20 cellular contexts compared by ENCODE assay signal in genomic region chr16:88548131-88548874, GRCh38. TPM values are rescaled to one million over a fixed set of nuclear protein-coding genes. Genes with fewer than 3 reads are reported as not detected.
DNase-seq lines count a peak whose midpoint lies in the region; ATAC-seq and TF ChIP-seq lines count a peak whose summit lies in the region.
"Had no signal": no experiment of that assay in that cellular context is flagged by ENCODE, and none has a peak within 500 bp of the region (broad histone marks: within the 10 kb centered on the region; RNA-seq: fewer than 3 reads in every experiment).

No MANE protein-coding gene starts in this region.

- no peak overlapping the region for H3K27ac Mint-ChIP-seq in endodermal cell
- no peak overlapping the region for H3K27ac Mint-ChIP-seq in stimulated activated memory B cell treated with anti-CD40 and anti-IgM and Interleukin-4, amounts not matched to agents 10 μg/mL and 1 μg/mL and 100 μg/mL, for 72 hours
- H3K27ac Mint-ChIP-seq: HFFc6 had no signal

- peaks cover 12% of the 10 kb centered on the region for H3K9me3 ChIP-seq in endodermal cell (ENCODE audit: control insufficient read depth, low read length)

- peaks cover 8% of the 10 kb centered on the region for H3K4me1 ChIP-seq in endodermal cell (ENCODE audit: control insufficient read depth, insufficient read depth, low read length)
- H3K4me1 ChIP-seq: SJCRH30 had no signal

- H3K27me3 ChIP-seq in endodermal cell (ENCODE audit: control insufficient read depth, insufficient read depth, low read length, poor library complexity, severe bottlenecking) = peaks cover 36% of the 10 kb centered on the region
- H3K27me3 ChIP-seq: MG63, SJCRH30 had no signal

- no peak overlapping the region for H3K4me3 ChIP-seq in NB4 (ENCODE audit: low read depth, low read length)
- H3K4me3 ChIP-seq in endodermal cell (ENCODE audit: low read length) = no peak overlapping the region
- H3K4me3 ChIP-seq: MG63, SJCRH30 had no signal

- TF ChIP-seq CTCF in NB4 (IDR thresholded peaks at IDR 0.05; ENCODE audit: low read depth, low read length) = no peak
- TF ChIP-seq CTCF in endodermal cell (conservative IDR thresholded peaks at IDR 0.05) = no peak

- H3K9me3 Mint-ChIP-seq in endodermal cell = peaks cover 14% of the 10 kb centered on the region
- peaks cover 4% of the 10 kb centered on the region for H3K9me3 Mint-ChIP-seq in stimulated activated memory B cell treated with anti-CD40 and anti-IgM and Interleukin-4, amounts not matched to agents 10 μg/mL and 1 μg/mL and 100 μg/mL, for 72 hours

- 84 to 85% methylated on average over 12 to 15 of the region's 15 CpGs for WGBS in endodermal cell (ENCODE audit: insufficient coverage in 1 of 2, insufficient read length in 1 of 2), 2 experiments

- peak; percentile 65 for DNase-seq in CMK (ENCODE audit: low read depth)
- DNase-seq in NB4 (ENCODE audit: low read depth) = peak; percentile 63
- peak; percentile 39 for DNase-seq in endodermal cell
- DNase-seq in central memory CD4-positive, alpha-beta T cell = no peak
- DNase-seq in NCI-H524 treated with DMSO at 0.1 percent for 48 hours (lab: John Stamatoyannopoulos, UW) = no peak
- DNase-seq in SW 1271 (lab: John Stamatoyannopoulos, UW) = no peak
- DNase-seq: Caco-2, EL, GOT3, HFFc6, Karpas-422, MG63, NCI-H1105, NCI-H1694 treated with DMSO at 0.1 percent for 48 hours, NCI-H226, NCI-H526, RPMI8226, SJCRH30 had no signal

- ATAC-seq in stimulated activated memory B cell treated with anti-CD40 and anti-IgM and Interleukin-4, amounts not matched to agents 10 μg/mL and 1 μg/mL and 100 μg/mL, for 72 hours = peak; percentile 52

- H3K9ac ChIP-seq in endodermal cell (ENCODE audit: extremely low read depth, low read length, poor library complexity, severe bottlenecking) = no peak overlapping the region

- peaks cover 11% of the 10 kb centered on the region for H3K4me1 Mint-ChIP-seq in endodermal cell
- peaks cover 21% of the 10 kb centered on the region for H3K4me1 Mint-ChIP-seq in stimulated activated memory B cell treated with anti-CD40 and anti-IgM and Interleukin-4, amounts not matched to agents 10 μg/mL and 1 μg/mL and 100 μg/mL, for 72 hours

- H3K36me3 ChIP-seq in endodermal cell (ENCODE audit: control insufficient read depth, insufficient read depth, low read length) = no peaks in the 10 kb centered on the region
- H3K36me3 ChIP-seq: MG63, SJCRH30 had no signal

- no peak overlapping the region for H3K4me3 Mint-ChIP-seq in endodermal cell
- H3K4me3 Mint-ChIP-seq in stimulated activated memory B cell treated with anti-CD40 and anti-IgM and Interleukin-4, amounts not matched to agents 10 μg/mL and 1 μg/mL and 100 μg/mL, for 72 hours = no peak overlapping the region
- H3K4me3 Mint-ChIP-seq: HFFc6 had no signal

- peaks cover under 1% of the 10 kb centered on the region for H3K36me3 Mint-ChIP-seq in endodermal cell (ENCODE audit: low read depth)
- peaks cover 6% of the 10 kb centered on the region for H3K36me3 Mint-ChIP-seq in stimulated activated memory B cell treated with anti-CD40 and anti-IgM and Interleukin-4, amounts not matched to agents 10 μg/mL and 1 μg/mL and 100 μg/mL, for 72 hours

- no peak for TF ChIP-seq POLR2A in NB4 (IDR thresholded peaks at IDR 0.05; ENCODE audit: extremely low read depth, insufficient read length)

- no peak overlapping the region for H3K27ac ChIP-seq in endodermal cell (ENCODE audit: low read depth, low read length)
- H3K27ac ChIP-seq: C4-2B, SJCRH30 had no signal

- peaks cover 31% of the 10 kb centered on the region for H3K27me3 Mint-ChIP-seq in endodermal cell (ENCODE audit: insufficient read depth)
- peaks cover 19% of the 10 kb centered on the region for H3K27me3 Mint-ChIP-seq in stimulated activated memory B cell treated with anti-CD40 and anti-IgM and Interleukin-4, amounts not matched to agents 10 μg/mL and 1 μg/mL and 100 μg/mL, for 72 hours

RNA-seq across cellular contexts. Expression of gene ZC3H18, which starts 21.9 kb away (rescaled TPM):
- total RNA-seq in endodermal cell = 10 to 100 TPM; 75.4 to 76.6 TPM
- 68.2 TPM for polyA plus RNA-seq in endodermal cell (2013, experiment 1 of 2)
- 57.8 TPM for polyA plus RNA-seq in endodermal cell (2013, experiment 2 of 2)

Comparison
In these comparisons a context has a peak if more than half of its experiments do, and no peak if none do; other contexts are left out.
1. DNase-seq: peak in CMK (single experiment), NB4 (single experiment) and endodermal cell (single experiment); none in central memory CD4-positive, alpha-beta T cell (single experiment), NCI-H524 treated with DMSO at 0.1 percent for 48 hours (single experiment) and SW 1271 (0 of 2).